Comparison of ENCODE assay signal across 31 cellular contexts in the genomic region with DNA sequence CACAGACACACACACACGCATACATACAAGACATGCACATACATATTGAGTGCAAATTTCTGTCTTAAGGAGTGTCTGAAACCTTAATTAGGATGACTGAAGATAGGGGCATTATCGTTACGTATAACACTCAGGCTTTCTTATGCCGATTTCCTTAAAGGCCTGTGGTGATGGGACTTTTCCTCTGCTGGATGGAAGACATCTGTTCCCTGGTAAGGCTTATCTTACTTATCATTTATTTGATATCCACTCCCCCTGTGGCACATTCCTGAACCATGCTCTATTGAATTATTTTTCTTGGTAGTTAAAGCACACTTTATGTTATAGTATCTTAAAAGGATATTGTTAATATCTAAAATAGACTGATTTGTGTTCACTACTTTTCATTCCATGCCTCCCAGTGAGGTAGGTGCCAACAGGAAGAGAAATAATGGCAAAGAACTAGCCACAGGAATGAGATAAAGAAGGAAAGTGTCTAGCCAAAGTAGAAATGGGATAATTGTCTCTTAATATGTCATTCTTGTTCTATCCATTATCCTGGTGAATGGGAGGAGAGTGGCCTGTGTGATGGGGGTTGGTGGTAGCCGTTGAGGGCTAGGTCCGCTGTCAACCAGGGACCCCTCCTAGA.
"Had no signal": no experiment of that assay in that cellular context is flagged by ENCODE, and none has a peak within 500 bp of the region (broad histone marks: within the 10 kb centered on the region; RNA-seq: fewer than 3 reads in every experiment).

No MANE protein-coding gene starts in this region.

- H3K27ac Mint-ChIP-seq: activated CD4-positive, alpha-beta T cell treated with anti-CD3 and anti-CD28 coated beads, Interleukin-2, amount 10 ng/mL, durations not matched to agents 24 days and 14 days; activated CD8-positive, alpha-beta T cell treated with anti-CD3 and anti-CD28 coated beads for 36 hours; activated naive CD4-positive, alpha-beta T cell treated with anti-CD3 and anti-CD28 coated beads, Interleukin-2, amount 10 ng/mL, durations not matched to agents 7 days and 5 days; activated naive CD8-positive, alpha-beta T cell; activated naive CD8-positive, alpha-beta T cell treated with anti-CD3 and anti-CD28 coated beads, Interleukin-2, amount 50 U/mL, for 24 hours; activated T-cell treated with anti-CD3 and anti-CD28 coated beads, Interleukin-2, amount 50 U/mL, for 24 hours; activated T-helper 2 cell treated with anti-CD3 and anti-CD28 coated beads, Interferon-gamma antibody, Interleukin-2, Interleukin-4, amounts not matched to agents 10 μg/mL and 5 μg/mL and 100 μg/mL, durations not matched to agents 14 hours and 24 hours and 36 hours had no signal

- DNase-seq: activated CD4-positive, alpha-beta T cell treated with anti-CD3 and anti-CD28 coated beads, Interleukin-2, amount 10 ng/mL, durations not matched to agents 24 days and 14 days; activated CD4-positive, alpha-beta T cell treated with anti-CD3 and anti-CD28 coated beads, Interleukin-2, amount 50 U/mL, for 4 hours; activated CD8-positive, alpha-beta T cell treated with anti-CD3 and anti-CD28 coated beads for 36 hours; activated gamma-delta T cell treated with Interleukin-2 at 50 U/mL for 16 hours; activated naive CD4-positive, alpha-beta T cell treated with anti-CD3 and anti-CD28 coated beads, Interleukin-2, amount 10 ng/mL, durations not matched to agents 7 days and 5 days; activated naive CD8-positive, alpha-beta T cell treated with anti-CD3 and anti-CD28 coated beads, Interleukin-2, amount 50 U/mL, for 24 hours; activated T-cell treated with anti-CD3 and anti-CD28 coated beads, Interleukin-2, amount 50 U/mL, for 24 hours; anterior cingulate cortex; brain microvascular endothelial cell; central memory CD4-positive, alpha-beta T cell; NCI-H1092 treated with DMSO at 0.1 percent for 48 hours; NCI-H1417; NCI-H146; NCI-H187; NCI-H2029 treated with DMSO at 0.1 percent for 48 hours; NCI-H2107; NCI-H2171; NCI-H446; NCI-H510A treated with DMSO at 0.1 percent for 48 hours; NCI-H526 treated with DMSO at 0.1 percent for 48 hours; NCI-H774; PC-3; Peyer's patch; RPMI8226; SHP77 treated with DMSO at 0.1 percent for 48 hours; T1000; WERI-Rb-1 had no signal

- FAIRE-seq: K562 had no signal

- H3K36me3 Mint-ChIP-seq: activated naive CD4-positive, alpha-beta T cell treated with anti-CD3 and anti-CD28 coated beads, Interleukin-2, amount 10 ng/mL, durations not matched to agents 7 days and 5 days; activated naive CD8-positive, alpha-beta T cell had no signal

- H3K27me3 Mint-ChIP-seq: activated CD4-positive, alpha-beta T cell treated with anti-CD3 and anti-CD28 coated beads, Interleukin-2, amount 10 ng/mL, durations not matched to agents 24 days and 14 days; activated CD8-positive, alpha-beta T cell treated with anti-CD3 and anti-CD28 coated beads for 36 hours; activated naive CD4-positive, alpha-beta T cell treated with anti-CD3 and anti-CD28 coated beads, Interleukin-2, amount 10 ng/mL, durations not matched to agents 7 days and 5 days; activated naive CD8-positive, alpha-beta T cell; activated naive CD8-positive, alpha-beta T cell treated with anti-CD3 and anti-CD28 coated beads, Interleukin-2, amount 50 U/mL, for 24 hours; activated T-cell treated with anti-CD3 and anti-CD28 coated beads, Interleukin-2, amount 50 U/mL, for 24 hours had no signal

- H3K27me3 ChIP-seq: brain microvascular endothelial cell, Peyer's patch, SJSA1 had no signal

- H3K27ac ChIP-seq: brain microvascular endothelial cell, Peyer's patch, SJSA1, WERI-Rb-1 had no signal

- H3K9me3 Mint-ChIP-seq: activated CD4-positive, alpha-beta T cell treated with anti-CD3 and anti-CD28 coated beads, Interleukin-2, amount 10 ng/mL, durations not matched to agents 24 days and 14 days; activated CD8-positive, alpha-beta T cell treated with anti-CD3 and anti-CD28 coated beads for 36 hours; activated naive CD4-positive, alpha-beta T cell treated with anti-CD3 and anti-CD28 coated beads, Interleukin-2, amount 10 ng/mL, durations not matched to agents 7 days and 5 days; activated naive CD8-positive, alpha-beta T cell treated with anti-CD3 and anti-CD28 coated beads, Interleukin-2, amount 50 U/mL, for 24 hours; activated T-cell treated with anti-CD3 and anti-CD28 coated beads, Interleukin-2, amount 50 U/mL, for 24 hours; activated T-helper 2 cell treated with anti-CD3 and anti-CD28 coated beads, Interferon-gamma antibody, Interleukin-2, Interleukin-4, amounts not matched to agents 10 μg/mL and 5 μg/mL and 100 μg/mL, durations not matched to agents 14 hours and 24 hours and 36 hours had no signal

- H3K4me3 ChIP-seq: K562, Peyer's patch, SJSA1 had no signal

- H3K36me3 ChIP-seq: brain microvascular endothelial cell, Peyer's patch, SJSA1, WERI-Rb-1 had no signal

- H3K9me3 ChIP-seq: Peyer's patch, SJSA1 had no signal

- H3K4me1 ChIP-seq: Peyer's patch, SJSA1 had no signal

- H3K4me1 Mint-ChIP-seq: activated CD4-positive, alpha-beta T cell treated with anti-CD3 and anti-CD28 coated beads, Interleukin-2, amount 10 ng/mL, durations not matched to agents 24 days and 14 days; activated naive CD4-positive, alpha-beta T cell treated with anti-CD3 and anti-CD28 coated beads, Interleukin-2, amount 10 ng/mL, durations not matched to agents 7 days and 5 days; activated naive CD8-positive, alpha-beta T cell treated with anti-CD3 and anti-CD28 coated beads, Interleukin-2, amount 50 U/mL, for 24 hours had no signal

- H3K4me3 Mint-ChIP-seq: activated CD4-positive, alpha-beta T cell treated with anti-CD3 and anti-CD28 coated beads, Interleukin-2, amount 10 ng/mL, durations not matched to agents 24 days and 14 days; activated CD8-positive, alpha-beta T cell treated with anti-CD3 and anti-CD28 coated beads for 36 hours; activated naive CD4-positive, alpha-beta T cell treated with anti-CD3 and anti-CD28 coated beads, Interleukin-2, amount 10 ng/mL, durations not matched to agents 7 days and 5 days; activated naive CD8-positive, alpha-beta T cell; activated naive CD8-positive, alpha-beta T cell treated with anti-CD3 and anti-CD28 coated beads, Interleukin-2, amount 50 U/mL, for 24 hours; activated T-cell treated with anti-CD3 and anti-CD28 coated beads, Interleukin-2, amount 50 U/mL, for 24 hours had no signal
